Comparison of ENCODE assay signal across 8 cellular contexts in genomic region chr1:28580706-28581530, GRCh38. TPM values are rescaled to one million over a fixed set of nuclear protein-coding genes. Genes with fewer than 3 reads are reported as not detected.
A peak's percentile ranks its signal among the peaks of the same experiment; 100 is the strongest.
DNase-seq lines count a peak whose midpoint lies in the region; ATAC-seq and TF ChIP-seq lines count a peak whose summit lies in the region.

No MANE protein-coding gene starts in this region.

- H3K79me2 ChIP-seq in hepatocyte = peaks cover 27% of the 10 kb centered on the region

- H3K9me3 ChIP-seq in hepatocyte (ENCODE audit: low read depth) (no peaks in the 10 kb centered on the region), gastrocnemius medialis (no peaks in the 10 kb centered on the region)

- CTCF ChIA-PET in BJ (lab: Yijun Ruan, JAX) = interaction anchor here (0.9 to 2.6 kb wide), 11 partner anchors 9 to 332 kb away, joined by 3 to 11 read pairs (median 4); partner anchors contain the start of gene TRNAU1AP

- H3K4me3 ChIP-seq in BJ (ENCODE audit: low read depth, low read length) = peak overlapping the region; percentile 93
- H3K4me3 ChIP-seq in hepatocyte = peak overlapping the region; percentile 97
- peak overlapping the region; percentile 76 to 95 (median 88) for H3K4me3 ChIP-seq in gastrocnemius medialis

- POLR2A ChIA-PET in BJ (lab: Charles Lee) = interaction anchor here (0.5 to 1.8 kb wide), 11 partner anchors 9 to 346 kb away, joined by 3 to 11 read pairs (median 3); partner anchors contain the start of genes MED18, RCC1, TAF12 and TRNAU1AP

- no peaks in the 10 kb centered on the region for H3K27me3 ChIP-seq in BJ (ENCODE audit: control insufficient read depth, insufficient read depth, low read length)
- H3K27me3 ChIP-seq in hepatocyte = no peaks in the 10 kb centered on the region
- H3K27me3 ChIP-seq in gastrocnemius medialis = no peaks in the 10 kb centered on the region

- H3K9me2 ChIP-seq in hepatocyte (replicated peaks; ENCODE audit: insufficient read depth) = no peaks in the 10 kb centered on the region

- H3K36me3 ChIP-seq in BJ (ENCODE audit: control insufficient read depth, insufficient read depth, low read length) (peaks cover 13% of the 10 kb centered on the region), hepatocyte (replicated peaks; ENCODE audit: insufficient read depth, low read depth) (no peaks in the 10 kb centered on the region), gastrocnemius medialis (peaks cover 0 to 48% of the 10 kb centered on the region in 2 donors)

- peak; percentile 32 for TF ChIP-seq CTCF in BJ (IDR thresholded peaks at IDR 0.05; ENCODE audit: insufficient read depth, low read depth, low read length)
- TF ChIP-seq CTCF in hepatocyte (IDR thresholded peaks at IDR 0.05; ENCODE audit: poor library complexity) = no peak
- no peak for TF ChIP-seq CTCF in gastrocnemius medialis (IDR thresholded peaks at IDR 0.05 in 4 of 5, conservative IDR thresholded peaks at IDR 0.05 in 1 of 5)

- peak overlapping the region; percentile 93 for H3K4me2 ChIP-seq in hepatocyte

- no peak overlapping the region for H2AFZ ChIP-seq in hepatocyte

- H3K4me1 ChIP-seq in hepatocyte (ENCODE audit: insufficient read depth) = peaks cover 19% of the 10 kb centered on the region
- H3K4me1 ChIP-seq in gastrocnemius medialis = peaks cover 23 to 25% of the 10 kb centered on the region in 2 donors

- ATAC-seq in GM18861 (IDR thresholded peaks at IDR 0.05; ENCODE audit: unreplicated experiment) (peak; percentile 3), HG03354 (IDR thresholded peaks at IDR 0.05; ENCODE audit: poor library complexity, severe bottlenecking, unreplicated experiment) (peak; percentile 38), gastrocnemius medialis (peak; percentile 30 to 47), HG03469 (IDR thresholded peaks at IDR 0.05; ENCODE audit: unreplicated experiment) (no peak)
- ATAC-seq in activated naive CD8-positive, alpha-beta T cell treated with anti-CD3 and anti-CD28 coated beads, Interleukin-2, amount 50 U/mL, for 24 hours = peak; percentile 4

- intact Hi-C loops in gastrocnemius medialis (cut with DNase I; ENCODE audit: low total_unique reads) = loop anchor here (1.0 to 5.0 kb wide), 4 partner anchors 28 to 334 kb away; partner anchors contain the start of genes TAF12 and TRNAU1AP

- peaks cover 30% of the 10 kb centered on the region for H3K4me1 Mint-ChIP-seq in activated naive CD8-positive, alpha-beta T cell treated with anti-CD3 and anti-CD28 coated beads, Interleukin-2, amount 50 U/mL, for 24 hours

- under 1% methylated on average over 25 of the region's 26 CpGs for WGBS in hepatocyte (ENCODE audit: low lambda C conversion rate, missing lambda C conversion rate)

- H3K27ac Mint-ChIP-seq in activated naive CD8-positive, alpha-beta T cell treated with anti-CD3 and anti-CD28 coated beads, Interleukin-2, amount 50 U/mL, for 24 hours = peak overlapping the region; percentile 96

- peaks cover 34% of the 10 kb centered on the region for H4K20me1 ChIP-seq in hepatocyte (ENCODE audit: insufficient read depth, poor library complexity, severe bottlenecking)

- H3K36me3 Mint-ChIP-seq in activated naive CD8-positive, alpha-beta T cell treated with anti-CD3 and anti-CD28 coated beads, Interleukin-2, amount 50 U/mL, for 24 hours (ENCODE audit: low read depth) = peaks cover 51% of the 10 kb centered on the region

- peak overlapping the region; percentile 96 for H3K4me3 Mint-ChIP-seq in activated naive CD8-positive, alpha-beta T cell treated with anti-CD3 and anti-CD28 coated beads, Interleukin-2, amount 50 U/mL, for 24 hours

- H3K27me3 Mint-ChIP-seq in activated naive CD8-positive, alpha-beta T cell treated with anti-CD3 and anti-CD28 coated beads, Interleukin-2, amount 50 U/mL, for 24 hours = peaks cover 2% of the 10 kb centered on the region

- H3K27ac ChIP-seq in hepatocyte = peak overlapping the region; percentile 87
- H3K27ac ChIP-seq in gastrocnemius medialis = peak overlapping the region; percentile 89 to 94 (median 91)

- no peak for TF ChIP-seq POLR2A in gastrocnemius medialis (IDR thresholded peaks at IDR 0.05)

- H3K9me3 Mint-ChIP-seq in activated naive CD8-positive, alpha-beta T cell treated with anti-CD3 and anti-CD28 coated beads, Interleukin-2, amount 50 U/mL, for 24 hours = no peaks in the 10 kb centered on the region

- DNase-seq in BJ (ENCODE audit: low read depth) (no peak), RPMI7951 (ENCODE audit: low read depth) (peak; percentile 55), hepatocyte (ENCODE audit: low spot score) (peak; percentile 50), gastrocnemius medialis (no peak)
- DNase-seq in activated naive CD8-positive, alpha-beta T cell treated with anti-CD3 and anti-CD28 coated beads, Interleukin-2, amount 50 U/mL, for 24 hours = no peak

- in situ Hi-C loops in gastrocnemius medialis (cut with MboI; ENCODE audit: low sequenced_read_pairs in 4 of 4) = loop anchor here in 1 of 4 donors (25.0 kb wide), 1 partner anchor 219 kb away; the partner anchor contains the start of gene PHACTR4

RNA-seq across cellular contexts. Expression of gene RAB42, which starts 11.1 kb away (rescaled TPM):
- 2.0 and 2.8 TPM in 2 replicates for polyA plus RNA-seq in BJ (2011; rRNA removed)
- 0.87 and 1.5 TPM in 2 replicates for polyA minus RNA-seq in BJ (2011; rRNA and poly(A)+ RNA removed)
- 0.96 and 1.9 TPM in 2 replicates for total RNA-seq in RPMI7951 (2014; rRNA removed; shearing (Covaris generic))
- total RNA-seq in hepatocyte = 19.4 and 23.6 TPM in 2 replicates
- 8.6 and 10.3 TPM in 2 replicates for polyA plus RNA-seq in hepatocyte
- under 1 TPM in 2 of 4 donors, not detected in 2; 0.62 to 0.87 TPM for total RNA-seq in gastrocnemius medialis

RNA-seq across cellular contexts. Expression of gene TRNAU1AP, which starts 28.0 kb away (rescaled TPM):
- polyA plus RNA-seq in BJ (2011; rRNA removed) (26.6 and 35.5 TPM in 2 replicates), hepatocyte (18.8 and 19.1 TPM in 2 replicates)
- polyA minus RNA-seq in BJ (2011; rRNA and poly(A)+ RNA removed) = 10.4 and 10.5 TPM in 2 replicates
- 47.1 and 49.5 TPM in 2 replicates for total RNA-seq in RPMI7951 (2014; rRNA removed; shearing (Covaris generic))
- total RNA-seq in hepatocyte (10.0 and 17.4 TPM in 2 replicates), gastrocnemius medialis (10 to 100 TPM in 3 of 4 donors, 1 to 10 TPM in 1; 5.3 to 19.7 (median 12.0) TPM)

Comparison
In these comparisons a context has a peak if more than half of its experiments do, and no peak if none do; other contexts are left out.
1. DNase-seq: peak in RPMI7951 (single experiment) and hepatocyte (single experiment); none in BJ (single experiment), activated naive CD8-positive, alpha-beta T cell treated with anti-CD3 and anti-CD28 coated beads, Interleukin-2, amount 50 U/mL, for 24 hours (single experiment) and gastrocnemius medialis (0 of 2).
2. Peak in every context shown above with its lines, with median percentiles within 50 percentile points of each other: H3K4me3 ChIP-seq.